Comparison of ENCODE assay signal across 8 cellular contexts in the genomic region with DNA sequence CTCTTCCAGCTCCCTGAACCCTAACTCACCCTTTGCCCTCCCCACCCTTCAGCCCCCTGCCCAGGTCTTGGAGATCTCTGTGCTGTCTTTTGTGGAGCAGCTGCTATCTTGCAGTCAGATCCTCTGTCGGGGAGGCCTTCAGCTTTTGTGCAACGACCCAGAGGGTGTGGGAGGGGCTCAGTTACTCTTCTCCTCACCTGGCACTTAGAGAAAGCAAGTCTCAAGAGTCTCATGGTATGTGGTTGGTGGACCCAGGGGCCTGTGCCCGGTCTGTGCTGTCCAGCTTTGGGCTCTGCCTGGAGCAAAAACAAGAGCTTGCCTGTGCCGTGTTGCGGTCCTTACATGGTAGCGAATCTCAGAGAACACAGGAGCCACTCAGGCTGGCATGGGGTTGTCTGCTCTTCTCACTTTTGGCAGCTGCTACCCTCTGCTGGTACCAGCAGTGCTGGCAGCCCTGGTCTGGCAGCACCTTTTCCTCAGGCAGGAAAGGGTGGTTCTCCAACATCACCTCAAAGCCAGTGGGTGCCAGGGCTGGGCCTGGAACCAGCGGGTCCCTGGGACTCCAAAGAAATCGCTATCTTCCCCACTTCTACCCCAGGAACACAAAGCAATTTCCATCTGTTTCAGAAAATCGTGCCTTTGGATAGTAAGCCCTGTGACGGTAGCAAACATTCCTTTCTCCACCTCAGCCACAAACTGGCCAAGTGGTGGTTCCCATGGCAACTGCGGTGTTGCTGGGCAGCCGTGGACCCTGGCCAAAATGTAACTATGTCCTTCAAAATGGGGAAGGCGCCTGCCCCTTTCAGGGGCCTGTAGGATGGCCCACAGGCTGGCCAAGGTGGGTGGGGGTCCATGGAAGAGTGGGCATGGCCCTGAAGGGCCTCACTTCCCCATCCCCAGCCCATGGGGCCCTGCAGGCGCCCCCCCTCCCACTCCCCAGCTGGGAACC.
DNase-seq lines count a peak whose midpoint lies in the region; ATAC-seq and TF ChIP-seq lines count a peak whose summit lies in the region.

No MANE protein-coding gene starts in this region.

- H3K4me2 ChIP-seq in smooth muscle cell, result no peak overlapping the region

- DNase-seq in ACHN (peak; percentile 41), HT-29 (ENCODE audit: low spot score) (peak; percentile 2), esophagus muscularis mucosa (ENCODE audit: extremely low spot score) (no peak), osteocyte (ENCODE audit: extremely low spot score, unreplicated experiment) (no peak), smooth muscle cell (lab: John Stamatoyannopoulos, UW; ENCODE audit: unreplicated experiment) (no peak)
- peak; percentile 46 for DNase-seq in activated CD4-positive, alpha-beta memory T cell treated with anti-CD3 and anti-CD28 coated beads for 36 hours

- CTCF ChIA-PET in activated CD4-positive, alpha-beta memory T cell treated with anti-CD3 and anti-CD28 coated beads for 36 hours (lab: Charles Lee), result interaction anchor here (0.7 to 1.4 kb wide), 6 partner anchors 10 to 262 kb away, joined by 3 to 4 read pairs (median 3); no protein-coding TSS in a partner anchor

- no peak overlapping the region for H3K9ac ChIP-seq in smooth muscle cell (ENCODE audit: low read depth)

- no peaks in the 10 kb centered on the region for H3K36me3 ChIP-seq in esophagus muscularis mucosa
- no peaks in the 10 kb centered on the region for H3K36me3 ChIP-seq in smooth muscle cell (ENCODE audit: low read depth)

- H3K27me3 Mint-ChIP-seq in activated CD4-positive, alpha-beta memory T cell treated with anti-CD3 and anti-CD28 coated beads for 36 hours, result no peaks in the 10 kb centered on the region
- no peaks in the 10 kb centered on the region for H3K27me3 Mint-ChIP-seq in osteocyte (ENCODE audit: unreplicated experiment)

- peak overlapping the region; percentile 85 to 91 (median 87) for H3K27ac ChIP-seq in esophagus muscularis mucosa (replicated peaks in 1 of 4)
- H3K27ac ChIP-seq in smooth muscle cell (ENCODE audit: low read depth), result no peak overlapping the region

- peaks cover 31 to 66% (median 54%) of the 10 kb centered on the region in 4 donors for H3K4me1 ChIP-seq in esophagus muscularis mucosa
- no peaks in the 10 kb centered on the region for H3K4me1 ChIP-seq in smooth muscle cell (ENCODE audit: low read depth)

- 61% methylated on average over 12 of the region's 14 CpGs for WGBS in esophagus muscularis mucosa
- 84% methylated on average over 14 of the region's 14 CpGs for WGBS in smooth muscle cell (ENCODE audit: low lambda C conversion rate)

- TF ChIP-seq EP300 in esophagus muscularis mucosa (IDR thresholded peaks at IDR 0.05), result no peak

- in situ Hi-C loops in ACHN (cut with HindIII; ENCODE audit: low pct_ligation_motif_present, low pct_unique_long_range_greater_than_20kb, low sequenced_read_pairs), result no loop called here

- TF ChIP-seq CTCF in esophagus muscularis mucosa (IDR thresholded peaks at IDR 0.05), result peak; percentile 40 to 62 (median 41)
- peak; percentile 47 for TF ChIP-seq CTCF in osteocyte (IDR thresholded peaks at IDR 0.05)
- no peak for TF ChIP-seq CTCF in smooth muscle cell (IDR thresholded peaks at IDR 0.05; ENCODE audit: borderline replicate concordance, insufficient read depth, poor library complexity, severe bottlenecking)

- no peak overlapping the region for H3K27ac Mint-ChIP-seq in activated CD4-positive, alpha-beta memory T cell treated with anti-CD3 and anti-CD28 coated beads for 36 hours
- H3K27ac Mint-ChIP-seq in osteocyte (ENCODE audit: unreplicated experiment), result no peak overlapping the region

- H3K9me3 ChIP-seq in esophagus muscularis mucosa, result no peaks in the 10 kb centered on the region
- no peaks in the 10 kb centered on the region for H3K9me3 ChIP-seq in smooth muscle cell (replicated peaks; ENCODE audit: low read depth)

- H3F3A ChIP-seq in smooth muscle cell (ENCODE audit: low read depth), result peaks cover 8% of the 10 kb centered on the region

- H3K9me3 Mint-ChIP-seq in activated CD4-positive, alpha-beta memory T cell treated with anti-CD3 and anti-CD28 coated beads for 36 hours, result no peaks in the 10 kb centered on the region
- H3K9me3 Mint-ChIP-seq in osteocyte (ENCODE audit: unreplicated experiment), result no peaks in the 10 kb centered on the region

- peaks cover 5% of the 10 kb centered on the region for H3K4me1 Mint-ChIP-seq in activated CD4-positive, alpha-beta memory T cell treated with anti-CD3 and anti-CD28 coated beads for 36 hours (ENCODE audit: low read depth)
- H3K4me1 Mint-ChIP-seq in osteocyte (ENCODE audit: unreplicated experiment), result peaks cover 14% of the 10 kb centered on the region

- H4K20me1 ChIP-seq in smooth muscle cell (ENCODE audit: low read depth), result no peaks in the 10 kb centered on the region

- H3K36me3 Mint-ChIP-seq in activated CD4-positive, alpha-beta memory T cell treated with anti-CD3 and anti-CD28 coated beads for 36 hours, result no peaks in the 10 kb centered on the region
- H3K36me3 Mint-ChIP-seq in osteocyte (ENCODE audit: unreplicated experiment), result peaks cover 9% of the 10 kb centered on the region

- intact Hi-C loops in activated CD4-positive, alpha-beta memory T cell treated with anti-CD3 and anti-CD28 coated beads for 36 hours (cut with micrococcal nuclease), result loop anchor here (5.0 kb wide), 1 partner anchor 46 kb away; no protein-coding TSS in a partner anchor
- intact Hi-C loops in esophagus muscularis mucosa (cut with DNase I), result loop anchor here (5.0 kb wide), 2 partner anchors 44 to 91 kb away; a partner anchor contains a TSS

- ATAC-seq in HG03439 (IDR thresholded peaks at IDR 0.05; ENCODE audit: unreplicated experiment) (no peak), GM19035 (IDR thresholded peaks at IDR 0.05; ENCODE audit: unreplicated experiment) (no peak)

- H3K79me2 ChIP-seq in smooth muscle cell (ENCODE audit: low read depth), result no peaks in the 10 kb centered on the region

- no peak for TF ChIP-seq POLR2A in esophagus muscularis mucosa (IDR thresholded peaks at IDR 0.05; ENCODE audit: low read depth)

- no peak overlapping the region for H2AFZ ChIP-seq in smooth muscle cell (ENCODE audit: low read depth)

- POLR2A ChIA-PET in activated CD4-positive, alpha-beta memory T cell treated with anti-CD3 and anti-CD28 coated beads for 36 hours (lab: Charles Lee), result no interaction called here

- H3K4me3 Mint-ChIP-seq in activated CD4-positive, alpha-beta memory T cell treated with anti-CD3 and anti-CD28 coated beads for 36 hours, result no peak overlapping the region
- no peak overlapping the region for H3K4me3 Mint-ChIP-seq in osteocyte (ENCODE audit: unreplicated experiment)

- H3K4me3 ChIP-seq in esophagus muscularis mucosa, result no peak overlapping the region
- H3K4me3 ChIP-seq in smooth muscle cell, result no peak overlapping the region

- H3K27me3 ChIP-seq in esophagus muscularis mucosa, result no peaks in the 10 kb centered on the region
- H3K27me3 ChIP-seq in smooth muscle cell (ENCODE audit: low read depth), result no peaks in the 10 kb centered on the region

Comparison
In these comparisons a context has a peak if more than half of its experiments do, and no peak if none do; other contexts are left out.
1. DNase-seq: peak in ACHN (single experiment), HT-29 (single experiment) and activated CD4-positive, alpha-beta memory T cell treated with anti-CD3 and anti-CD28 coated beads for 36 hours (single experiment); none in esophagus muscularis mucosa (single experiment), osteocyte (single experiment) and smooth muscle cell (single experiment).